ENCODE assay signal across 21 cellular contexts in the genomic region with DNA sequence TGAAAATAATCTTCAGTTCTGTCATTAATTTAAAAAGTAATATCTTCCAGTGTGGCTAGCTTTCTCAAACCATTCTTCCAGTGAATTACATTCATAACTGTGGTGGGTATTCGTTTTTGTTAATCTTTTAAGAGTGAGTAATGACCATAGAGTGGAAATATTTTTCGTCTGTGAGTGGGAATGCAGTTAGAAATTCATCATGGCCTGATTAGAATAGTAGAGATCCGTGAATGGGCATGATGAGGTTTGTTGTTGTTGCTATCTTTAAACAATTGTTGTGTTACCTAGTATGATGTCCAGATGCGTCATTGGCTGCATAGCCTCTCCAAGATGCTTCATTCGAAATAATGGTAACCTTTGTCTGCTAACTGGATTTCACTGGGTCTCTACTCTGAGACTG.
"Had no signal": no experiment of that assay in that cellular context is flagged by ENCODE, and none has a peak within 500 bp of the region (broad histone marks: within the 10 kb centered on the region; RNA-seq: fewer than 3 reads in every experiment).

No MANE protein-coding gene starts in this region.

- H3K9me3 ChIP-seq: esophagus squamous epithelium, lower lobe of right lung, upper lobe of right lung had no signal

- H3K27ac ChIP-seq: esophagus squamous epithelium, lower lobe of right lung, upper lobe of right lung had no signal

- H3K4me3 ChIP-seq: esophagus squamous epithelium, lower lobe of right lung, upper lobe of right lung had no signal

- H3K27me3 ChIP-seq: upper lobe of right lung had no signal

- DNase-seq: activated CD4-positive, alpha-beta T cell treated with anti-CD3 and anti-CD28 coated beads for 1 hour; activated CD4-positive, alpha-beta T cell treated with anti-CD3 and anti-CD28 coated beads, Interleukin-2, amount 50 U/mL, for 1 hour; activated CD8-positive, alpha-beta memory T cell treated with anti-CD3 and anti-CD28 coated beads, Interleukin-2, amount 50 U/mL, for 4 hours; activated T-cell treated with anti-CD3 and anti-CD28 coated beads, Interleukin-2, amount 50 U/mL, for 24 hours; aorta; cortex of kidney; endodermal cell; esophagus squamous epithelium; foreskin fibroblast; lower lobe of right lung; naive B cell; posterior cingulate gyrus; retina; stimulated activated CD4-positive, alpha-beta T cell treated with anti-CD3 and anti-CD28 coated beads, Interleukin-2, amount 100 ng/mL, for 48 hours; stimulated activated CD8-positive, alpha-beta memory T cell treated with anti-CD3 and anti-CD28 coated beads, Interleukin-4, amount 100 ng/mL, for 48 hours; stimulated activated naive CD4-positive, alpha-beta T cell; T-helper 9 cell; upper lobe of right lung had no signal

- H3K36me3 ChIP-seq: esophagus squamous epithelium, lower lobe of right lung, upper lobe of right lung had no signal

- H3K4me1 ChIP-seq: upper lobe of right lung had no signal

- ATAC-seq: activated naive CD4-positive, alpha-beta T cell treated with anti-CD3 and anti-CD28 coated beads, Interleukin-2, amount 50 U/mL, for 72 hours; activated T-helper 17 cell treated with anti-CD3 and anti-CD28 coated beads, Interleukin-2, amount 50 U/mL, for 72 hours; left lobe of liver; lower lobe of right lung; upper lobe of right lung had no signal
